Comparison of ENCODE assay signal across 8 cellular contexts in the genomic region with DNA sequence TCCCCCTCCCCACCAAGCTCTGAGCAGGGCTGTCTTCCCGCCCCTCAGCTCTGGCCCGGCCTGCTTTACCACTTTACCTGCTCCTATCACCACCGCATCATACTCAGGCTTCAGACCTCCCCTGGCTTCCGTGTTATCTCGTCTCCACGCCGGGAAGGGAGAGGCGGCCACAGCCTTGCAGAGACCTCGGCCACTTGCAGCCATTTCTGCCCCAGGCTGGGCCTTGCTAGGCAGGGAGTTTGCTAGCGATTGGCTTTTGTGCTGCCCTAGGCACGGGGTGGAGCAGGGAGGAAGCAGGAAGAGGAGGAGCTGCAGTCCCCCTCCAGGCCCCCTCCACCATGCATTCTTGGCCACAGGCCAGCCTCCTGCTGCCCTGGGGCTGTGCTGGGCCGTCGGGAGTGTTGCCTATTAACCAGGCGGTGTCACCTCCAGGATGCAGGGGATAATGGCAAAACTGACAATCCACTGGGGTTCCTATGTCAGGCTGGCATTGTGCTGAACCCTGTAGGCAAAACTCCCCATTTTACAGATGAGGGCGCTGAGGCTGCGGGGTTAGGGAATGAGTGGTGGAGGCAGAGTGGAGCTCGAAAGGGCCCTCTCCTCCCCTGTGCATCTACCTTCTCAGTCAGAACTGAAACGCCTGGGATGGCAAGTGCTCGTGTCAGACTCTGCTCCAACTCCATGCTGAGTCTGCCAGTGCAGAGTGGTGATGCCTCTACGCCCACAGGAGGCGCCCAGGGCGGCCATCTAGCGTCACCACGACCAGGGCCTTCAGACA. TPM values are rescaled to one million over a fixed set of nuclear protein-coding genes. Genes with fewer than 3 reads are reported as not detected.
DNase-seq lines count a peak whose midpoint lies in the region; ATAC-seq, FAIRE-seq and TF ChIP-seq lines count a peak whose summit lies in the region.

A gene (minus strand): TSS at position 251 of the 778 bp plus-strand sequence. CDS start 47 bp downstream, at position 204.

- TF ChIP-seq CTCF in GM12878 (IDR thresholded peaks at IDR 0.05 in 2 of 3, conservative IDR thresholded peaks at IDR 0.05 in 1 of 3; ENCODE audit: control insufficient read depth in 2 of 3, extremely low read depth in 1 of 3, insufficient read depth in 1 of 3, low read depth in 3 of 3, low read length in 3 of 3) (no peak), right atrium auricular region (IDR thresholded peaks at IDR 0.05) (no peak)

- H3K4me2 ChIP-seq in GM12878 (ENCODE audit: control insufficient read depth, insufficient read depth) (peak within 1 kb of the TSS; percentile 53; the same call in 1 of the 2 replicates), trophoblast cell (ENCODE audit: low read length) (peak within 1 kb of the TSS; percentile 52)

- peak; percentile 63 for DNase-seq in HuH-7 (ENCODE audit: low spot score)
- peak; percentile 86 for DNase-seq in SW480 (ENCODE audit: low spot score)
- DNase-seq in GM12878 (ENCODE audit: low read depth, low spot score) = no peak
- DNase-seq in right atrium auricular region (ENCODE audit: low spot score) = peak; percentile 89
- peak; percentile 74 to 80 for DNase-seq in trophoblast cell
- no peak for DNase-seq in GDM1 (lab: John Stamatoyannopoulos, UW)

- no peak for TF ChIP-seq RAD21 in GM12878 (IDR thresholded peaks at IDR 0.05; ENCODE audit: insufficient read depth, low read depth, low read length)

- H2BK12ac ChIP-seq in trophoblast cell (ENCODE audit: low read length) = peak within 1 kb of the TSS; percentile 12

- peaks cover 5 to 8% of the 10 kb centered on the region in 2 experiments; a peak in 2 of 4 replicates for H3K36me3 ChIP-seq in GM12878 (ENCODE audit: control insufficient read depth in 2 of 2, insufficient read depth in 2 of 2, low read length in 1 of 2)
- H3K36me3 ChIP-seq in right atrium auricular region = peaks cover 25% of the 10 kb centered on the region
- H3K36me3 ChIP-seq in trophoblast cell (ENCODE audit: control insufficient read depth in 1 of 2, insufficient read depth in 2 of 2, low read length in 2 of 2) = peaks cover 5 to 10% of the 10 kb centered on the region in 2 experiments

- no peak within 1 kb of the TSS for H2AK5ac ChIP-seq in trophoblast cell (ENCODE audit: low read length)

- 82% methylated on average over 24 of the region's 24 CpGs for WGBS in GM12878 (ENCODE audit: insufficient coverage, insufficient replicate concordance, low lambda C conversion rate, missing lambda C conversion rate)
- WGBS in trophoblast cell (ENCODE audit: extremely low coverage, insufficient coverage, insufficient read length) = no CpG with 5 or more reads among the region's 24 CpGs

- no peak within 1 kb of the TSS for H3K23ac ChIP-seq in trophoblast cell (ENCODE audit: low read length)

- H2BK120ac ChIP-seq in trophoblast cell (ENCODE audit: insufficient read depth, low read length, poor library complexity) = peak within 1 kb of the TSS; percentile 89

- peak; percentile 76 for TF ChIP-seq POLR2A in GM12878 (IDR thresholded peaks at IDR 0.05; ENCODE audit: low read depth, low read length)

- H4K12ac ChIP-seq in trophoblast cell (ENCODE audit: low read depth, low read length) = peak within 1 kb of the TSS; percentile 41

- H3K4me1 ChIP-seq in GM12878 (ENCODE audit: control insufficient read depth, insufficient read depth, low read length) (peaks cover 18% of the 10 kb centered on the region), right atrium auricular region (peaks cover 0 to 34% of the 10 kb centered on the region in 2 donors), trophoblast cell (ENCODE audit: control insufficient read depth in 1 of 2, insufficient read depth in 2 of 2, low read length in 2 of 2) (peaks cover 22 to 24% of the 10 kb centered on the region in 2 experiments)

- H2BK5ac ChIP-seq in trophoblast cell (ENCODE audit: low read depth, low read length, poor library complexity) = peak within 1 kb of the TSS; percentile 88

- H3K9ac ChIP-seq in GM12878 (ENCODE audit: control insufficient read depth, insufficient read depth, low read length) = no peak within 1 kb of the TSS
- no peak within 1 kb of the TSS for H3K9ac ChIP-seq in trophoblast cell (ENCODE audit: low read length)

- H3K4me3 ChIP-seq in GM12878 (peak within 1 kb of the TSS; percentile 22; the same call in 1 of the 2 replicates), right atrium auricular region (peak within 1 kb of the TSS; percentile 55 to 64), trophoblast cell (ENCODE audit: low read depth, low read length) (peak within 1 kb of the TSS; percentile 59)

- peak within 1 kb of the TSS; percentile 65 for H3K18ac ChIP-seq in trophoblast cell (ENCODE audit: low read length)

- RAD21 ChIA-PET in GM12878 (lab: Charles Lee; ENCODE audit: unreplicated experiment) = interaction anchor here (1.5 kb wide), 1 partner anchor 11 kb away, joined by 7 read pairs; no protein-coding TSS in a partner anchor

- peak; percentile 77 for ATAC-seq in GM18502 (IDR thresholded peaks at IDR 0.05; ENCODE audit: poor library complexity, unreplicated experiment)
- peak; percentile 91 for ATAC-seq in GM12878
- no peak for ATAC-seq in GM19328 (IDR thresholded peaks at IDR 0.05; ENCODE audit: unreplicated experiment)

- H2AFZ ChIP-seq in GM12878 (ENCODE audit: control insufficient read depth, low read depth, low read length) = peak within 1 kb of the TSS; percentile 21; the same call in 1 of the 2 replicates
- peak within 1 kb of the TSS; percentile 82 for H2AFZ ChIP-seq in trophoblast cell (ENCODE audit: insufficient read depth, low read length, poor library complexity)

- in situ Hi-C loops in GM12878 (cut with MboI) = no loop called here

- H4K8ac ChIP-seq in trophoblast cell (ENCODE audit: low read depth, low read length) = peak within 1 kb of the TSS; percentile 90

- H3K27me3 ChIP-seq in GM12878 (replicated peaks in 1 of 2; ENCODE audit: control insufficient read depth in 2 of 2, insufficient read depth in 2 of 2, low read length in 1 of 2) (no peaks in the 10 kb centered on the region), right atrium auricular region (no peaks in the 10 kb centered on the region), trophoblast cell (ENCODE audit: insufficient read depth, low read length) (no peaks in the 10 kb centered on the region)

- no peak for TF ChIP-seq EP300 in GM12878 (IDR thresholded peaks at IDR 0.05; ENCODE audit: borderline replicate concordance in 1 of 2, control insufficient read depth in 1 of 2, low read depth in 2 of 2, low read length in 2 of 2)

- intact Hi-C loops in GM12878 (cut with micrococcal nuclease; ENCODE audit: unreplicated experiment) = no loop called here

- POLR2A ChIA-PET in GM12878 (lab: Charles Lee) = interaction anchor here (0.8 to 1.6 kb wide), 2 partner anchors 9 to 19 kb away, joined by 3 read pairs; no protein-coding TSS in a partner anchor

- CTCF ChIA-PET in GM12878 (lab: Yijun Ruan, JAX) = interaction anchor here (1.0 kb wide), 1 partner anchor 11 kb away, joined by 3 read pairs; no protein-coding TSS in a partner anchor

- no TSS peak for BruUV-seq in GM12878 (replicated peaks; lab: Mats Ljungman, UMichigan)

- FAIRE-seq in GM12878 (lab: Jason Lieb, UNC) = no peak

- H3K27ac ChIP-seq in GM12878 (ENCODE audit: control insufficient read depth, insufficient read depth) (peak within 1 kb of the TSS; percentile 27; the same call in 1 of the 2 replicates), right atrium auricular region (peak within 1 kb of the TSS; percentile 83), trophoblast cell (ENCODE audit: low read depth, low read length) (peak within 1 kb of the TSS; percentile 72)

- H3K9me3 ChIP-seq in GM12878 (replicated peaks; ENCODE audit: control insufficient read depth, insufficient read depth, low read length) = no peaks in the 10 kb centered on the region
- H3K9me3 ChIP-seq in right atrium auricular region = no peaks in the 10 kb centered on the region
- H3K9me3 ChIP-seq in trophoblast cell (ENCODE audit: insufficient read depth, low read depth, low read length) = no peaks in the 10 kb centered on the region

- peaks cover 11% of the 10 kb centered on the region for H3K79me1 ChIP-seq in trophoblast cell (ENCODE audit: low read length)

- no peaks in the 10 kb centered on the region for H3K79me2 ChIP-seq in GM12878 (ENCODE audit: control insufficient read depth, insufficient read depth, low read length)
- peaks cover 2% of the 10 kb centered on the region for H3K79me2 ChIP-seq in trophoblast cell (ENCODE audit: control insufficient read depth, insufficient read depth, low read length, poor library complexity)

- SMC1A ChIA-PET in GM12878 (lab: Charles Lee; ENCODE audit: uncharacterized antibody, unreplicated experiment) = interaction anchor here (0.8 to 2.0 kb wide), 3 partner anchors 9 to 75 kb away, joined by 3 to 7 read pairs (median 4); no protein-coding TSS in a partner anchor

- H3K4ac ChIP-seq in trophoblast cell (ENCODE audit: low read depth, low read length) = peak within 1 kb of the TSS; percentile 9

- H4K20me1 ChIP-seq in GM12878 (ENCODE audit: control insufficient read depth, insufficient read depth) = no peaks in the 10 kb centered on the region

- peak within 1 kb of the TSS; percentile 81 for H4K91ac ChIP-seq in trophoblast cell (ENCODE audit: low read depth, low read length)

- peak within 1 kb of the TSS; percentile 79 for H3K14ac ChIP-seq in trophoblast cell (ENCODE audit: low read length)

TF ChIP-seq in GM12878, 131 proteins besides CTCF, POLR2A, EP300 and RAD21 (continues in another document):
- peak; percentile 34 for TF ChIP-seq SMAD1 (IDR thresholded peaks at IDR 0.05; ENCODE audit: low read depth, partially characterized antibody)

RNA-seq across cellular contexts. Expression of the gene that starts here (rescaled TPM):
- total RNA-seq in GM12878 (2013; cell fraction: nucleolus; rRNA removed) = 28.8 and 34.3 TPM in 2 replicates
- total RNA-seq in GM12878 (2014; rRNA removed) = 8.1 and 9.2 TPM in 2 replicates
- total RNA-seq in GM12878 (2014; rRNA removed; fragmentation: Illumina TruSeq; extraction: Trizol) = 5.3 and 7.2 TPM in 2 replicates
- 9.5 and 11.3 TPM in 2 replicates for total RNA-seq in GM12878 (2021)
- polyA plus RNA-seq in GM12878 (2011; ENCODE audit: low read depth) = 0.87 TPM
- polyA plus RNA-seq in GM12878 (2011; rRNA removed) = 5.0 and 7.6 TPM in 2 replicates
- polyA plus RNA-seq in GM12878 (2011; cell fraction: cytosol; rRNA removed) = 4.3 and 9.9 TPM in 2 replicates
- polyA plus RNA-seq in GM12878 (2011; cell fraction: nucleus; rRNA removed) = 37.1 and 47.3 TPM in 2 replicates
- 5.0 and 5.5 TPM in 2 replicates for polyA plus RNA-seq in GM12878 (2012)
- 1.1 and 4.8 TPM in 2 replicates for polyA plus RNA-seq in GM12878 (2014; fragmentation: Illumina TruSeq; extraction: Trizol)
- polyA plus RNA-seq in GM12878 (2014; fragmentation: Nextera tagmentation; extraction: Ambion mirVana) = 10 to 100 TPM; 10.8 to 11.8 TPM
- polyA plus RNA-seq in GM12878 (2014; rRNA removed) = 10.4 and 13.6 TPM in 2 replicates
- polyA plus RNA-seq in GM12878 (2016; fragmentation: Nextera tagmentation; extraction: Ambion mirVana) = 10 to 100 TPM; 14.2 to 15.8 TPM
- 1.9 and 3.3 TPM in 2 replicates for polyA minus RNA-seq in GM12878 (2011; rRNA and poly(A)+ RNA removed)
- 1.5 and 1.8 TPM in 2 replicates for polyA minus RNA-seq in GM12878 (2011; cell fraction: cytosol; rRNA and poly(A)+ RNA removed)
- 3.4 and 5.2 TPM in 2 replicates for polyA minus RNA-seq in GM12878 (2011; cell fraction: nucleus; rRNA and poly(A)+ RNA removed)
- 1 to 10 TPM; 1.8 to 5.2 TPM for total RNA-seq in right atrium auricular region
- 1.3 and 1.5 TPM in 2 replicates for polyA plus RNA-seq in trophoblast cell (2013)

Comparison
In these comparisons a context has a peak if more than half of its experiments do, and no peak if none do; other contexts are left out.
1. DNase-seq: peak in HuH-7 (single experiment), SW480 (single experiment), right atrium auricular region (single experiment) and trophoblast cell (2 of 2); none in GM12878 (single experiment) and GDM1 (single experiment).
2. H3K27ac ChIP-seq: peak in every context shown above with its lines; median percentile 83 in right atrium auricular region; 72 in trophoblast cell; 27 in GM12878.
3. Peak in every context shown above with its lines, with median percentiles within 50 percentile points of each other: H3K4me3 ChIP-seq.